Comparison of ENCODE assay signal across 15 cellular contexts in genomic region chr14:67527756-67528155, GRCh38. TPM values are rescaled to one million over a fixed set of nuclear protein-coding genes. Genes with fewer than 3 reads are reported as not detected.
DNase-seq lines count a peak whose midpoint lies in the region; ATAC-seq, FAIRE-seq and TF ChIP-seq lines count a peak whose summit lies in the region.
"Had no signal": no experiment of that assay in that cellular context is flagged by ENCODE, and none has a peak within 500 bp of the region (broad histone marks: within the 10 kb centered on the region; RNA-seq: fewer than 3 reads in every experiment).

No MANE protein-coding gene starts in this region.

- POLR2A ChIA-PET in HepG2 (lab: Yijun Ruan, JAX): interaction anchor here (0.9 kb wide), 1 partner anchor 72 kb away, joined by 3 read pairs; the partner anchor contains the start of gene PIGH

- TF ChIP-seq POLR2A in HepG2 (IDR thresholded peaks at IDR 0.05; ENCODE audit: insufficient read depth in 1 of 2, low read depth in 2 of 2, low read length in 2 of 2) (no peak), right lobe of liver (IDR thresholded peaks at IDR 0.05) (no peak)

- intact Hi-C loops in HepG2 (cut with micrococcal nuclease; ENCODE audit: unreplicated experiment) (loop anchor here (5.0 to 10.0 kb wide), 3 partner anchors 100 to 177 kb away; partner anchors contain the start of gene RDH12), right lobe of liver (cut with DNase I) (no loop called here)

- H3K27me3 ChIP-seq in HepG2 (ENCODE audit: control insufficient read depth in 1 of 2, insufficient read depth in 2 of 2, low read length in 2 of 2) (peaks cover 0 to 18% of the 10 kb centered on the region in 2 experiments; a peak in 3 of 5 replicates), right lobe of liver (no peaks in the 10 kb centered on the region), BE2C (peaks cover 24% of the 10 kb centered on the region)

- peak overlapping the region; percentile 43 for H3K4me2 ChIP-seq in HepG2 (ENCODE audit: low read depth, low read length)
- H3K4me2 ChIP-seq: BLaER1 had no signal

- no peak for ATAC-seq in HepG2
- ATAC-seq in right lobe of liver: no peak
- ATAC-seq in esophagus mucosa: peak; percentile 8
- no peak for ATAC-seq in GM18907 (IDR thresholded peaks at IDR 0.05; ENCODE audit: unreplicated experiment)

- 12% methylated on average over 5 of the region's 5 CpGs for WGBS in HepG2 (ENCODE audit: low lambda C conversion rate)
- 72% methylated on average over 5 of the region's 5 CpGs for WGBS in right lobe of liver (ENCODE audit: insufficient coverage, low coverage, low lambda C conversion rate, missing lambda C conversion rate)

- BruUV-seq in HepG2 (replicated peaks; lab: Mats Ljungman, UMichigan): no TSS peak

- H3K9ac ChIP-seq in HepG2 (ENCODE audit: insufficient read depth, low read depth, low read length): no peak overlapping the region
- H3K9ac ChIP-seq: BLaER1, GM23248 had no signal

- no peaks in the 10 kb centered on the region for H3K36me3 ChIP-seq in HepG2 (replicated peaks in 1 of 2; ENCODE audit: control insufficient read depth in 1 of 2, insufficient read depth in 2 of 2, low read length in 2 of 2)
- no peaks in the 10 kb centered on the region for H3K36me3 ChIP-seq in right lobe of liver
- H3K36me3 ChIP-seq in BE2C: no peaks in the 10 kb centered on the region
- H3K36me3 ChIP-seq: BLaER1 had no signal

- no peak overlapping the region for H2AFZ ChIP-seq in HepG2 (ENCODE audit: low read length)
- H2AFZ ChIP-seq: GM23248 had no signal

- DNase-seq in HepG2 (ENCODE audit: low spot score) (no peak), right lobe of liver (no peak), substantia nigra (lab: John Stamatoyannopoulos, UW) (no peak), NCI-H748 treated with DMSO at 0.1 percent for 48 hours (lab: John Stamatoyannopoulos, UW) (no peak), NCI-H774 (lab: John Stamatoyannopoulos, UW) (no peak), BE2C (no peak)
- DNase-seq: CD4-positive, CD25-positive, alpha-beta regulatory T cell; DMS53; GM23248; H9 had no signal

- in situ Hi-C loops in HepG2 (cut with HindIII; ENCODE audit: extremely low pct_ligation_motif_present, low pct_unique_long_range_greater_than_20kb): loop anchor here (5.0 kb wide), 1 partner anchor 40 kb away; no protein-coding TSS in a partner anchor

- no peak overlapping the region for H3K27ac ChIP-seq in HepG2 (ENCODE audit: extremely low read length, insufficient read depth, low read length)
- H3K27ac ChIP-seq in right lobe of liver: no peak overlapping the region
- peak overlapping the region; percentile 81 for H3K27ac ChIP-seq in substantia nigra (ENCODE audit: low read depth, low read length, poor library complexity, severe bottlenecking)
- H3K27ac ChIP-seq: 22Rv1, BLaER1, GM23248 had no signal

- H3K79me2 ChIP-seq in HepG2 (ENCODE audit: insufficient read depth, low read length): no peaks in the 10 kb centered on the region

- H3K9me3 ChIP-seq in HepG2 (ENCODE audit: low read length) (no peaks in the 10 kb centered on the region), right lobe of liver (no peaks in the 10 kb centered on the region), BE2C (no peaks in the 10 kb centered on the region)
- H3K9me3 ChIP-seq: BLaER1 had no signal

- no peak for TF ChIP-seq RAD21 in HepG2 (CRISPR knock-in tag; IDR thresholded peaks at IDR 0.05)

- FAIRE-seq in HepG2 (lab: Jason Lieb, UNC): no peak

- H4K20me1 ChIP-seq in HepG2 (ENCODE audit: insufficient read depth, low read length): no peaks in the 10 kb centered on the region
- H4K20me1 ChIP-seq: BLaER1 had no signal

- CTCF ChIA-PET in HepG2 (lab: Yijun Ruan, JAX; ENCODE audit: low intra/inter-chr PET ratio, low total read pairs): no interaction called here

- no peak for TF ChIP-seq EP300 in HepG2 (IDR thresholded peaks at IDR 0.05; ENCODE audit: low read depth in 2 of 2, low read length in 2 of 2)
- TF ChIP-seq EP300 in HepG2 (CRISPR knock-in tag; IDR thresholded peaks at IDR 0.05; ENCODE audit: borderline replicate concordance): no peak

- H3K4me1 ChIP-seq in HepG2 (ENCODE audit: insufficient read depth, low read length) (peaks cover 38% of the 10 kb centered on the region), right lobe of liver (peaks cover 0 to 4% (median 0%) of the 10 kb centered on the region in 4 donors), BE2C (no peaks in the 10 kb centered on the region)

- no peak for TF ChIP-seq CTCF in HepG2 (CRISPR knock-in tag; IDR thresholded peaks at IDR 0.05)
- no peak for TF ChIP-seq CTCF in right lobe of liver (IDR thresholded peaks at IDR 0.05)
- TF ChIP-seq CTCF in BE2C (IDR thresholded peaks at IDR 0.05; ENCODE audit: low read depth, low read length): no peak

- H3K4me3 ChIP-seq in HepG2 (replicated peaks in 1 of 3; ENCODE audit: insufficient read depth in 1 of 3, low read depth in 2 of 3, low read length in 3 of 3) (peak overlapping the region in 1 of 3 experiments; percentile 13; a peak in 1 of 6 replicates), right lobe of liver (no peak overlapping the region), BE2C (ENCODE audit: low read depth, low read length) (no peak overlapping the region)
- H3K4me3 ChIP-seq: BLaER1, GM23248 had no signal

TF ChIP-seq in HepG2, 621 proteins besides CTCF, POLR2A, EP300 and RAD21 (continues in another document):
- no peak for TF ChIP-seq EED (CRISPR knock-in tag; IDR thresholded peaks at IDR 0.05)

RNA-seq across cellular contexts. Expression of gene PLEKHH1, which starts 5.3 kb away (rescaled TPM):
- 4.8 and 8.6 TPM in 2 replicates for total RNA-seq in HepG2 (2016; rRNA removed; fragmentation: Illumina TruSeq; extraction: Trizol)
- 3.3 and 4.8 TPM in 2 replicates for total RNA-seq in HepG2 (2016; cell fraction: cytosol; rRNA removed; fragmentation: Illumina TruSeq; extraction: Trizol; ENCODE audit: low read depth)
- 4.6 and 7.6 TPM in 2 replicates for total RNA-seq in HepG2 (2016; cell fraction: insoluble cytoplasmic fraction; rRNA removed; fragmentation: Illumina TruSeq; extraction: Trizol)
- total RNA-seq in HepG2 (2016; cell fraction: membrane; rRNA removed; fragmentation: Illumina TruSeq; extraction: Trizol): 3.6 and 3.9 TPM in 2 replicates
- 12.0 and 12.8 TPM in 2 replicates for total RNA-seq in HepG2 (2016; cell fraction: nucleus; rRNA removed; fragmentation: Illumina TruSeq; extraction: Trizol)
- polyA plus RNA-seq in HepG2 (2011; rRNA removed): 15.4 and 15.8 TPM in 2 replicates
- polyA plus RNA-seq in HepG2 (2011; cell fraction: cytosol; rRNA removed): 5.2 and 5.8 TPM in 2 replicates
- 49.9 and 50.8 TPM in 2 replicates for polyA plus RNA-seq in HepG2 (2011; cell fraction: nucleus; rRNA removed)
- 7.8 and 9.0 TPM in 2 replicates for polyA plus RNA-seq in HepG2 (2012)
- polyA plus RNA-seq in HepG2 (2016; cell fraction: cytosol; fragmentation: Illumina TruSeq; extraction: Trizol; ENCODE audit: low read depth): 0.53 and 0.76 TPM in 2 replicates
- 4.0 and 7.4 TPM in 2 replicates for polyA plus RNA-seq in HepG2 (2016; cell fraction: insoluble cytoplasmic fraction; fragmentation: Illumina TruSeq; extraction: Trizol; ENCODE audit: low read depth)
- 1.5 TPM in 2 replicates for polyA plus RNA-seq in HepG2 (2016; cell fraction: membrane; fragmentation: Illumina TruSeq; extraction: Trizol; ENCODE audit: low read depth)
- polyA plus RNA-seq in HepG2 (2016; cell fraction: nucleus; fragmentation: Illumina TruSeq; extraction: Trizol; ENCODE audit: insufficient read depth, low read depth): 35.8 and 36.7 TPM in 2 replicates
- polyA minus RNA-seq in HepG2 (2011; rRNA and poly(A)+ RNA removed; ENCODE audit: low replicate concordance): 14.0 and 15.2 TPM in 2 replicates
- polyA minus RNA-seq in HepG2 (2011; cell fraction: cytosol; rRNA and poly(A)+ RNA removed): 4.4 and 6.2 TPM in 2 replicates
- polyA minus RNA-seq in HepG2 (2011; cell fraction: nucleus; rRNA and poly(A)+ RNA removed): 22.7 and 29.6 TPM in 2 replicates
- 1 to 10 TPM; 1.9 to 4.1 (median 3.0) TPM for total RNA-seq in right lobe of liver
- total RNA-seq in esophagus mucosa: 4.5 TPM
- polyA plus RNA-seq in BE2C (2012; ENCODE audit: insufficient read depth, insufficient read length, low read depth): 4.1 TPM

RNA-seq across cellular contexts. Expression of gene TMEM229B, which starts 39.2 kb away (rescaled TPM):
- total RNA-seq in HepG2 (2016; rRNA removed; fragmentation: Illumina TruSeq; extraction: Trizol) (0.93 and 1.1 TPM in 2 replicates), right lobe of liver (1 to 10 TPM in 3 of 6 experiments, under 1 TPM in 3; 0.06 to 1.8 (median 1.2) TPM), esophagus mucosa (0.80 TPM)
- total RNA-seq in HepG2 (2016; cell fraction: cytosol; rRNA removed; fragmentation: Illumina TruSeq; extraction: Trizol; ENCODE audit: low read depth): 0.10 and 0.26 TPM in 2 replicates
- 0.62 and 1.1 TPM in 2 replicates for total RNA-seq in HepG2 (2016; cell fraction: insoluble cytoplasmic fraction; rRNA removed; fragmentation: Illumina TruSeq; extraction: Trizol)
- total RNA-seq in HepG2 (2016; cell fraction: membrane; rRNA removed; fragmentation: Illumina TruSeq; extraction: Trizol): 0.46 and 0.55 TPM in 2 replicates
- total RNA-seq in HepG2 (2016; cell fraction: nucleus; rRNA removed; fragmentation: Illumina TruSeq; extraction: Trizol): 0.47 and 0.75 TPM in 2 replicates
- 0.69 and 1.6 TPM in 2 replicates for polyA plus RNA-seq in HepG2 (2011; rRNA removed)
- 0.97 and 1.3 TPM in 2 replicates for polyA plus RNA-seq in HepG2 (2011; cell fraction: cytosol; rRNA removed)
- 0.92 and 1.5 TPM in 2 replicates for polyA plus RNA-seq in HepG2 (2011; cell fraction: nucleus; rRNA removed)
- 0.59 and 2.0 TPM in 2 replicates for polyA plus RNA-seq in HepG2 (2012)
- 0.05 and 0.12 TPM in 2 replicates for polyA plus RNA-seq in HepG2 (2016; cell fraction: cytosol; fragmentation: Illumina TruSeq; extraction: Trizol; ENCODE audit: low read depth)
- polyA plus RNA-seq in HepG2 (2016; cell fraction: insoluble cytoplasmic fraction; fragmentation: Illumina TruSeq; extraction: Trizol; ENCODE audit: low read depth): 0.37 and 1.0 TPM in 2 replicates
- polyA plus RNA-seq in HepG2 (2016; cell fraction: membrane; fragmentation: Illumina TruSeq; extraction: Trizol; ENCODE audit: low read depth): 0.29 and 0.74 TPM in 2 replicates
- 0.71 and 1.0 TPM in 2 replicates for polyA plus RNA-seq in HepG2 (2016; cell fraction: nucleus; fragmentation: Illumina TruSeq; extraction: Trizol; ENCODE audit: insufficient read depth, low read depth)
- 0.19 and 7.1 TPM in 2 replicates for polyA minus RNA-seq in HepG2 (2011; rRNA and poly(A)+ RNA removed; ENCODE audit: low replicate concordance)
- 0.44 and 1.3 TPM in 2 replicates for polyA minus RNA-seq in HepG2 (2011; cell fraction: cytosol; rRNA and poly(A)+ RNA removed)
- 3.2 and 4.6 TPM in 2 replicates for polyA minus RNA-seq in HepG2 (2011; cell fraction: nucleus; rRNA and poly(A)+ RNA removed)
- not detected for polyA plus RNA-seq in BE2C (2012; ENCODE audit: insufficient read depth, insufficient read length, low read depth)
- total RNA-seq: A673 had no signal
